Comparison of ENCODE assay signal across 8 cellular contexts in genomic region chr2:26401739-26402541, GRCh38. TPM values are rescaled to one million over a fixed set of nuclear protein-coding genes. Genes with fewer than 3 reads are reported as not detected.
DNase-seq lines count a peak whose midpoint lies in the region; ATAC-seq and TF ChIP-seq lines count a peak whose summit lies in the region.

TSS of gene DRC1 (plus strand) at chr2:26401920. CDS start at chr2:26401990, 70 bp downstream.

- peak; percentile 28 to 90 (median 87) for ATAC-seq in heart right ventricle
- ATAC-seq in HG03139 (IDR thresholded peaks at IDR 0.05; ENCODE audit: unreplicated experiment) = no peak
- no peak for ATAC-seq in HG03432 (IDR thresholded peaks at IDR 0.05; ENCODE audit: unreplicated experiment)

- no peaks in the 10 kb centered on the region for H3K79me2 ChIP-seq in trophoblast cell (ENCODE audit: control insufficient read depth, insufficient read depth, low read length, poor library complexity)

- H3K4me1 ChIP-seq in heart right ventricle (peaks cover 0 to 12% (median 8%) of the 10 kb centered on the region in 9 donors), trophoblast cell (ENCODE audit: control insufficient read depth in 1 of 2, insufficient read depth in 2 of 2, low read length in 2 of 2) (peaks cover 2 to 4% of the 10 kb centered on the region in 2 experiments)

- in situ Hi-C loops in G401 (cut with HindIII; ENCODE audit: low sequenced_read_pairs) = no loop called here

- WGBS in heart right ventricle, 2 donors = 13 to 14% methylated on average over 60 to 63 of the region's 63 CpGs
- no CpG with 5 or more reads among the region's 63 CpGs for WGBS in trophoblast cell (ENCODE audit: extremely low coverage, insufficient coverage, insufficient read length)

- H3K79me1 ChIP-seq in trophoblast cell (ENCODE audit: low read length) = no peaks in the 10 kb centered on the region

- TF ChIP-seq CTCF in heart right ventricle (IDR thresholded peaks at IDR 0.05) = no peak

- no peak within 1 kb of the TSS for H2BK5ac ChIP-seq in trophoblast cell (ENCODE audit: low read depth, low read length, poor library complexity)

- H2AFZ ChIP-seq in trophoblast cell (ENCODE audit: insufficient read depth, low read length, poor library complexity) = peak within 1 kb of the TSS; percentile 66

- no peak within 1 kb of the TSS for H3K18ac ChIP-seq in trophoblast cell (ENCODE audit: low read length)

- H3K4me2 ChIP-seq in trophoblast cell (ENCODE audit: low read length) = peak within 1 kb of the TSS; percentile 58

- intact Hi-C loops in heart right ventricle (cut with DNase I) = no loop called here

- H3K4me3 ChIP-seq in heart right ventricle (peak within 1 kb of the TSS in 9 of 10 donors; percentile 10 to 46 (median 45)), trophoblast cell (ENCODE audit: low read depth, low read length) (peak within 1 kb of the TSS; percentile 51)

- H3K27ac ChIP-seq in heart right ventricle = no peak within 1 kb of the TSS
- H3K27ac ChIP-seq in trophoblast cell (ENCODE audit: low read depth, low read length) = no peak within 1 kb of the TSS

- no peak within 1 kb of the TSS for H3K14ac ChIP-seq in trophoblast cell (ENCODE audit: low read length)

- no peak within 1 kb of the TSS for H3K9ac ChIP-seq in trophoblast cell (ENCODE audit: low read length)

- H3K36me3 ChIP-seq in heart right ventricle (no peaks in the 10 kb centered on the region), trophoblast cell (ENCODE audit: control insufficient read depth in 1 of 2, insufficient read depth in 2 of 2, low read length in 2 of 2) (no peaks in the 10 kb centered on the region)

- no peak within 1 kb of the TSS for H3K23ac ChIP-seq in trophoblast cell (ENCODE audit: low read length)

- H3K27me3 ChIP-seq in heart right ventricle (peaks cover 0 to 18% (median 6%) of the 10 kb centered on the region in 7 donors), trophoblast cell (ENCODE audit: insufficient read depth, low read length) (no peaks in the 10 kb centered on the region)

- no peak within 1 kb of the TSS for H2BK120ac ChIP-seq in trophoblast cell (ENCODE audit: insufficient read depth, low read length, poor library complexity)

- no peak within 1 kb of the TSS for H2BK12ac ChIP-seq in trophoblast cell (ENCODE audit: low read length)

- H3K4ac ChIP-seq in trophoblast cell (ENCODE audit: low read depth, low read length) = no peak within 1 kb of the TSS

- no peak within 1 kb of the TSS for H4K91ac ChIP-seq in trophoblast cell (ENCODE audit: low read depth, low read length)

- peak; percentile 76 for DNase-seq in G401 (ENCODE audit: low spot score)
- peak; percentile 82 for DNase-seq in NCI-H146 (lab: John Stamatoyannopoulos, UW)
- peak in 49 of 56 donors; percentile 5 to 77 (median 40) for DNase-seq in amygdala (lab: John Stamatoyannopoulos, UW)
- peak; percentile 46 to 60 for DNase-seq in heart right ventricle
- peak; percentile 69 to 78 for DNase-seq in trophoblast cell
- no peak for DNase-seq in pons (ENCODE audit: low spot score)

- no peak within 1 kb of the TSS for H2AK5ac ChIP-seq in trophoblast cell (ENCODE audit: low read length)

- no peak within 1 kb of the TSS for H4K12ac ChIP-seq in trophoblast cell (ENCODE audit: low read depth, low read length)

- H3K9me3 ChIP-seq in heart right ventricle (no peaks in the 10 kb centered on the region), trophoblast cell (ENCODE audit: insufficient read depth, low read depth, low read length) (no peaks in the 10 kb centered on the region)

- no peak within 1 kb of the TSS for H4K8ac ChIP-seq in trophoblast cell (ENCODE audit: low read depth, low read length)

RNA-seq across cellular contexts. Expression of gene DRC1, which starts in this region (rescaled TPM):
- total RNA-seq in G401 (2014; rRNA removed; shearing (Covaris generic)) = not detected in 2 replicates
- under 1 TPM in 3 of 10 donors, not detected in 7; 0.17 to 0.37 (median 0.23) TPM for total RNA-seq in heart right ventricle
- polyA plus RNA-seq in heart right ventricle = under 1 TPM in 1 of 2 donors, not detected in 1; 0.06 TPM
- polyA plus RNA-seq in trophoblast cell (2013) = 0.08 TPM in 2 replicates

Comparison
In these comparisons a context has a peak if more than half of its experiments do, and no peak if none do; other contexts are left out.
1. Peak in DNase-seq in G401; RNA of the gene not detected or under 1 TPM.
2. Peak in DNase-seq, ATAC-seq and H3K4me3 ChIP-seq in heart right ventricle; RNA of the gene not detected or under 1 TPM.